In genomic region chr18:805008-805754, GRCh38 we compare ENCODE assay signal across 7 cellular contexts. TPM values are rescaled to one million over a fixed set of nuclear protein-coding genes. Genes with fewer than 3 reads are reported as not detected.
DNase-seq lines count a peak whose midpoint lies in the region; ATAC-seq, FAIRE-seq and TF ChIP-seq lines count a peak whose summit lies in the region.

No MANE protein-coding gene starts in this region.

- ATAC-seq in GM18873 (IDR thresholded peaks at IDR 0.05; ENCODE audit: low FRiP score, unreplicated experiment): peak; percentile 21
- ATAC-seq in activated CD8-positive, alpha-beta T cell treated with anti-CD3 and anti-CD28 coated beads for 36 hours: peak; percentile 34
- ATAC-seq in omental fat pad (ENCODE audit: low FRiP score): peak; percentile 77

- no peaks in the 10 kb centered on the region for H3K9me3 Mint-ChIP-seq in HFFc6
- H3K9me3 Mint-ChIP-seq in activated CD8-positive, alpha-beta T cell treated with anti-CD3 and anti-CD28 coated beads for 36 hours: no peaks in the 10 kb centered on the region

- H3K4me3 Mint-ChIP-seq in HFFc6: peak overlapping the region; percentile 16
- peak overlapping the region; percentile 59 for H3K4me3 Mint-ChIP-seq in activated CD8-positive, alpha-beta T cell treated with anti-CD3 and anti-CD28 coated beads for 36 hours

- CTCF ChIA-PET in activated CD8-positive, alpha-beta T cell treated with anti-CD3 and anti-CD28 coated beads for 36 hours (lab: Charles Lee): interaction anchor here (1.4 to 1.6 kb wide), 2 partner anchors 25 to 93 kb away, joined by 3 to 4 read pairs; partner anchors contain the start of gene ENOSF1

- peak overlapping the region; percentile 11; the same call in 1 of the 2 replicates for H3K27ac Mint-ChIP-seq in HFFc6
- peak overlapping the region; percentile 56 for H3K27ac Mint-ChIP-seq in activated CD8-positive, alpha-beta T cell treated with anti-CD3 and anti-CD28 coated beads for 36 hours

- TF ChIP-seq CTCF in HFFc6 (IDR thresholded peaks at IDR 0.05) (no peak), omental fat pad (IDR thresholded peaks at IDR 0.05) (no peak)
- no peak for TF ChIP-seq CTCF in activated CD8-positive, alpha-beta T cell treated with anti-CD3 and anti-CD28 coated beads for 36 hours (IDR thresholded peaks at IDR 0.05)

- H3K36me3 Mint-ChIP-seq in HFFc6 (ENCODE audit: low read depth): no peaks in the 10 kb centered on the region
- peaks cover 34% of the 10 kb centered on the region for H3K36me3 Mint-ChIP-seq in activated CD8-positive, alpha-beta T cell treated with anti-CD3 and anti-CD28 coated beads for 36 hours (ENCODE audit: low read depth)

- intact Hi-C loops in activated CD8-positive, alpha-beta T cell treated with anti-CD3 and anti-CD28 coated beads for 36 hours (cut with micrococcal nuclease): no loop called here

- peaks cover 38% of the 10 kb centered on the region for H3K4me1 Mint-ChIP-seq in HFFc6 (ENCODE audit: low read depth)
- peaks cover 78% of the 10 kb centered on the region for H3K4me1 Mint-ChIP-seq in activated CD8-positive, alpha-beta T cell treated with anti-CD3 and anti-CD28 coated beads for 36 hours (ENCODE audit: low read depth)

- no peaks in the 10 kb centered on the region; the same call in 1 of the 2 replicates for H3K27me3 Mint-ChIP-seq in HFFc6 (ENCODE audit: insufficient read depth)
- no peaks in the 10 kb centered on the region for H3K27me3 Mint-ChIP-seq in activated CD8-positive, alpha-beta T cell treated with anti-CD3 and anti-CD28 coated beads for 36 hours

- no peak for FAIRE-seq in frontal cortex (lab: Jason Lieb, UNC)

- POLR2A ChIA-PET in activated CD8-positive, alpha-beta T cell treated with anti-CD3 and anti-CD28 coated beads for 36 hours (lab: Charles Lee): no interaction called here

- no peak for DNase-seq in HFFc6
- DNase-seq in activated CD8-positive, alpha-beta T cell treated with anti-CD3 and anti-CD28 coated beads for 36 hours: no peak
- no peak for DNase-seq in omental fat pad (ENCODE audit: low spot score)
- DNase-seq in NCI-H524 treated with DMSO at 0.1 percent for 48 hours (lab: John Stamatoyannopoulos, UW): no peak
- no peak for DNase-seq in frontal cortex (ENCODE audit: low spot score in 2 of 2)
- no peak for DNase-seq in central memory CD4-positive, alpha-beta T cell

RNA-seq across cellular contexts. Expression of gene YES1, which starts 6.9 kb away (rescaled TPM):
- 10 to 100 TPM; 30.6 to 57.8 (median 46.5) TPM for total RNA-seq in HFFc6 (2021; fragmentation: NEBNext Ultra II Directional; extraction: Animal tissue kit (Norgen Biotek cat#: 25700))
- 10 to 100 TPM; 38.8 to 40.0 TPM for total RNA-seq in activated CD8-positive, alpha-beta T cell treated with anti-CD3 and anti-CD28 coated beads for 36 hours
- 100 to 1,000 TPM in 2 of 4 donors, 10 to 100 TPM in 2; 75.2 to 149 (median 108) TPM for total RNA-seq in omental fat pad
- total RNA-seq in frontal cortex: 60.7 TPM

Comparison
In these comparisons a context has a peak if more than half of its experiments do, and no peak if none do; other contexts are left out.
1. ATAC-seq: peak in every context shown above with its lines; median percentile 77 in omental fat pad; 34 in activated CD8-positive, alpha-beta T cell treated with anti-CD3 and anti-CD28 coated beads for 36 hours; 21 in GM18873.